ENCODE assay signal across 35 cellular contexts in the genomic region with DNA sequence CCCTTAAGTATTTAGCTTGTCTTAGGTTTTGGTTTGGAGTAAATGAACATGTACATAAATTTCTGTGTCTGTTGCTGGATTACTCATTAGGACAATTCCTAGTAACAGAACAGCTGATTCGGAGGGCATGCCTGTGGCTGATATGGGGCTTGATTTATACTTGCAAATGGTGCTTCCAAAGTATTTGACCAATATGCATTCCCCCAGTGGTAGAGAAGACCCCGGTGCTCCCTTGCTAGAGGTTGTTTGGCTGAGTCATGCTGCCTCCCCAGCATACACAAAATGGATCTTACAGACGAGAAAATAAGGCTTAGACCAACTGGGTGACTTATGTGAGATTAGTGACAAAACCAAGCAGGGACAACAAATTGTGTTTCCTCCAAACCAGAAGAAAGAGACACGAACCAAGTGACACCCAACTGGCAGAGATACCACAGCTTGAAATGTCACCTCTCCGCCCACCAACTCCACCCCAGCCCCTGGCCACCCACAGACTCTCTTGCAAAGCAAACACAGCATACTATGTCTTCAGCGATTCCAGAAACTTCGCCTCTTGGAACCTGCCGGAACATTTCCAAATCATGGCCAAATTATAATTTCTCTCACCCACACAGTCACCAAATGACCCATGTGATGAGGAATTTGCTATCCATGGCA.
DNase-seq lines count a peak whose midpoint lies in the region; ATAC-seq and TF ChIP-seq lines count a peak whose summit lies in the region.
"Had no signal": no experiment of that assay in that cellular context is flagged by ENCODE, and none has a peak within 500 bp of the region (broad histone marks: within the 10 kb centered on the region; RNA-seq: fewer than 3 reads in every experiment).

No MANE protein-coding gene starts in this region.

- H3K23ac ChIP-seq in H9 (ENCODE audit: insufficient read length, low read depth, low read length) = no peak overlapping the region

- H4K20me1 ChIP-seq in mammary epithelial cell (ENCODE audit: insufficient read depth, low read length) = no peaks in the 10 kb centered on the region
- H4K20me1 ChIP-seq in fibroblast of lung (ENCODE audit: control insufficient read depth, extremely low read depth, insufficient read depth, low read length) = no peaks in the 10 kb centered on the region
- no peaks in the 10 kb centered on the region for H4K20me1 ChIP-seq in H9 (ENCODE audit: control insufficient read depth, insufficient read depth, insufficient read length)

- peak overlapping the region; percentile 76 for H2AFZ ChIP-seq in mammary epithelial cell (ENCODE audit: low read depth, low read length)
- H2AFZ ChIP-seq in fibroblast of lung (ENCODE audit: low read length) = no peak overlapping the region
- H2AFZ ChIP-seq in H9 (ENCODE audit: low read length) = no peak overlapping the region
- H2AFZ ChIP-seq: PC-9 had no signal

- DNase-seq in mammary epithelial cell (no peak), MCF 10A (ENCODE audit: unreplicated experiment) (no peak), amniotic epithelial cell (ENCODE audit: low read depth) (peak; percentile 51), fibroblast of lung (ENCODE audit: low read depth in 2 of 2) (peak; percentile 30 to 80), thoracic aorta (ENCODE audit: low spot score) (no peak), NCI-H2029 (lab: John Stamatoyannopoulos, UW) (no peak), H9 (no peak), medulla oblongata (ENCODE audit: extremely low spot score) (no peak)
- DNase-seq: 8988T; activated CD4-positive, alpha-beta T cell treated with anti-CD3 and anti-CD28 coated beads for 36 hours; activated CD8-positive, alpha-beta T cell treated with anti-CD3 and anti-CD28 coated beads, Interleukin-2, amount 10 ng/mL, durations not matched to agents 7 days and 5 days; activated T-cell treated with anti-CD3 and anti-CD28 coated beads for 4 hours; Calu3; CD4-positive, CD25-positive, alpha-beta regulatory T cell; DMS79; foreskin melanocyte; KBM-7; kidney glomerular epithelial cell; lower lobe of right lung; MG63; NCI-H1105 treated with DMSO at 0.1 percent for 48 hours; NCI-H1930; NCI-H526; nephron progenitor cell; ovary; PC-9; SHP77; stimulated activated naive CD4-positive, alpha-beta T cell treated with Interleukin-2 at 50 U/mL for 16 hours; testis; uterus had no signal

- H3K27me3 ChIP-seq in mammary epithelial cell (ENCODE audit: insufficient read depth, low read length) = no peaks in the 10 kb centered on the region
- H3K27me3 ChIP-seq in fibroblast of lung (ENCODE audit: control insufficient read depth, insufficient read depth, low read length) = no peaks in the 10 kb centered on the region
- H3K27me3 ChIP-seq in thoracic aorta (replicated peaks; ENCODE audit: insufficient read depth) = no peaks in the 10 kb centered on the region
- H3K27me3 ChIP-seq in H9 (ENCODE audit: insufficient read depth, low read length) = no peaks in the 10 kb centered on the region
- H3K27me3 ChIP-seq: MG63, ovary, testis, uterus had no signal

- no peak overlapping the region for H3K4ac ChIP-seq in H9 (ENCODE audit: low read depth, low read length)

- no peak overlapping the region for H2BK120ac ChIP-seq in H9 (ENCODE audit: low read depth, low read length, poor library complexity, severe bottlenecking)

- H3K23me2 ChIP-seq in H9 (ENCODE audit: insufficient read length, low read depth, low read length, poor library complexity, severe bottlenecking) = no peaks in the 10 kb centered on the region

- H3K56ac ChIP-seq in H9 (ENCODE audit: insufficient read length, low read depth, low read length) = no peak overlapping the region

- in situ Hi-C loops in mammary epithelial cell (cut with MboI; ENCODE audit: low sequenced_read_pairs in 2 of 2) = loop anchor here in 1 of 2 donors (5.0 to 10.0 kb wide), 2 partner anchors 175 to 407 kb away; no protein-coding TSS in a partner anchor

- H3K4me1 Mint-ChIP-seq in MCF 10A (ENCODE audit: insufficient read depth, unreplicated experiment) (peaks cover 4% of the 10 kb centered on the region), H9 (peaks cover 13 to 17% of the 10 kb centered on the region in 2 experiments)

- H3K4me3 ChIP-seq in mammary epithelial cell (replicated peaks in 1 of 3; ENCODE audit: insufficient read depth in 1 of 3, low read depth in 2 of 3, low read length in 3 of 3) = no peak overlapping the region
- H3K4me3 ChIP-seq in fibroblast of lung (replicated peaks in 1 of 4; ENCODE audit: control extremely low read depth in 1 of 4, insufficient read depth in 1 of 4, low read depth in 3 of 4, low read length in 4 of 4) = no peak overlapping the region
- peak overlapping the region; percentile 28 for H3K4me3 ChIP-seq in thoracic aorta
- H3K4me3 ChIP-seq: esophagus muscularis mucosa, lower lobe of right lung, MG63, ovary, PC-9, skin epidermis, testis, uterus had no signal

- H3K79me2 ChIP-seq in mammary epithelial cell (ENCODE audit: insufficient read depth, low read length) (no peaks in the 10 kb centered on the region), fibroblast of lung (ENCODE audit: control insufficient read depth, insufficient read depth, low read length) (no peaks in the 10 kb centered on the region), H9 (ENCODE audit: insufficient read depth, low read length) (no peaks in the 10 kb centered on the region)

- no peak overlapping the region for H2BK15ac ChIP-seq in H9 (ENCODE audit: low read depth, low read length)

- H3K36me3 Mint-ChIP-seq in MCF 10A (ENCODE audit: insufficient read depth, unreplicated experiment) (no peaks in the 10 kb centered on the region), H9 (ENCODE audit: insufficient read depth in 1 of 3, low read depth in 3 of 3) (peaks cover 0 to 5% (median 0%) of the 10 kb centered on the region in 3 experiments; a peak in 1 of 7 replicates)
- H3K36me3 Mint-ChIP-seq: activated naive CD8-positive, alpha-beta T cell; CD4-positive, CD25-positive, alpha-beta regulatory T cell had no signal

- H3K18ac ChIP-seq in H9 (ENCODE audit: insufficient read length, low read depth, low read length) = no peak overlapping the region

- peaks cover 25% of the 10 kb centered on the region for H3K9me3 Mint-ChIP-seq in MCF 10A (ENCODE audit: unreplicated experiment)
- H3K9me3 Mint-ChIP-seq in H9 = peaks cover 5 to 6% of the 10 kb centered on the region in 2 experiments; a peak in 3 of 5 replicates
- H3K9me3 Mint-ChIP-seq: central memory CD8-positive, alpha-beta T cell had no signal

- POLR2A ChIA-PET in MCF 10A (lab: Yijun Ruan, JAX) = no interaction called here

- no peaks in the 10 kb centered on the region for H3K79me1 ChIP-seq in H9 (ENCODE audit: insufficient read depth, low read depth, low read length, poor library complexity, severe bottlenecking)

- no peak overlapping the region for H4K5ac ChIP-seq in H9 (ENCODE audit: insufficient read length, low read depth, low read length)

- BruUV-seq in mammary epithelial cell (replicated peaks; lab: Mats Ljungman, UMichigan) = no TSS peak
- BruUV-seq in MCF 10A (replicated peaks; lab: Mats Ljungman, UMichigan) = no TSS peak

- intact Hi-C loops in mammary epithelial cell (cut with micrococcal nuclease) (loop anchor here (5.0 kb wide), 2 partner anchors 182 to 357 kb away; no protein-coding TSS in a partner anchor), MCF 10A (cut with micrococcal nuclease) (no loop called here)

- 41% methylated on average over 6 of the region's 8 CpGs for WGBS in mammary epithelial cell (ENCODE audit: low coverage, missing lambda C conversion rate)
- WGBS in H9 (ENCODE audit: extremely low coverage, insufficient read length, low lambda C conversion rate) = no CpG with 5 or more reads among the region's 8 CpGs

- no peak overlapping the region for H4K8ac ChIP-seq in H9 (replicated peaks; ENCODE audit: insufficient read length, low read depth, low read length)

- no peak overlapping the region for H3K9ac ChIP-seq in mammary epithelial cell (ENCODE audit: insufficient read depth, low read length)
- no peak overlapping the region for H3K9ac ChIP-seq in fibroblast of lung (ENCODE audit: insufficient read depth, low read length)
- H3K9ac ChIP-seq in H9 (ENCODE audit: extremely low read depth, insufficient read length, low read length) = no peak overlapping the region

- H3T11ph ChIP-seq in H9 (ENCODE audit: low read length) = no peak overlapping the region

- CTCF ChIA-PET in mammary epithelial cell (lab: Charles Lee; ENCODE audit: low non-redundant PET) = no interaction called here
- CTCF ChIA-PET in MCF 10A (lab: Yijun Ruan, JAX) = interaction anchor here (0.6 to 2.3 kb wide), 4 partner anchors 14 to 408 kb away, joined by 3 to 6 read pairs (median 3); no protein-coding TSS in a partner anchor

- dilution Hi-C loops in mammary epithelial cell (cut with HindIII; ENCODE audit: low sequenced_read_pairs) = no loop called here

- H3K4me2 ChIP-seq in mammary epithelial cell (ENCODE audit: insufficient read depth, low read depth, low read length) = peak overlapping the region; percentile 20
- H3K4me2 ChIP-seq in fibroblast of lung (ENCODE audit: extremely low read depth, insufficient read depth, low read length) = no peak overlapping the region
- no peak overlapping the region for H3K4me2 ChIP-seq in H9 (ENCODE audit: insufficient read depth, insufficient read length, low read length)
- H3K4me2 ChIP-seq: PC-9 had no signal

- H4K91ac ChIP-seq in H9 (ENCODE audit: insufficient read length, low read depth, low read length) = no peak overlapping the region

- peaks cover 15% of the 10 kb centered on the region for H3K4me1 ChIP-seq in mammary epithelial cell (ENCODE audit: insufficient read depth, low read length)
- peaks cover 8% of the 10 kb centered on the region for H3K4me1 ChIP-seq in fibroblast of lung (ENCODE audit: control insufficient read depth, extremely low read depth, insufficient read depth, low read length)
- H3K4me1 ChIP-seq in thoracic aorta (ENCODE audit: control insufficient read depth in 1 of 2, low read depth in 2 of 2) = peaks cover 6 to 23% of the 10 kb centered on the region in 2 donors
- no peaks in the 10 kb centered on the region for H3K4me1 ChIP-seq in H9 (ENCODE audit: insufficient read depth, low read length)
- H3K4me1 ChIP-seq: uterus had no signal

- H3K4me3 Mint-ChIP-seq in MCF 10A (ENCODE audit: unreplicated experiment) = no peak overlapping the region
- no peak overlapping the region for H3K4me3 Mint-ChIP-seq in H9
- H3K4me3 Mint-ChIP-seq: activated CD4-positive, alpha-beta T cell treated with anti-CD3 and anti-CD28 coated beads for 36 hours; activated CD8-positive, alpha-beta T cell treated with anti-CD3 and anti-CD28 coated beads, Interleukin-2, amount 10 ng/mL, durations not matched to agents 7 days and 5 days; activated naive CD8-positive, alpha-beta T cell; CD4-positive, CD25-positive, alpha-beta regulatory T cell; central memory CD8-positive, alpha-beta T cell; dendritic cell treated with granulocyte-macrophage colony-stimulating factor and Interleukin-4, amounts not matched to agents 40 ng/mL and 50 ng/mL, for 4 days; nephron progenitor cell had no signal

- no peaks in the 10 kb centered on the region for H3K36me3 ChIP-seq in mammary epithelial cell (ENCODE audit: insufficient read depth, low read length)
- no peaks in the 10 kb centered on the region for H3K36me3 ChIP-seq in fibroblast of lung (ENCODE audit: control insufficient read depth, insufficient read depth, low read length)
- H3K36me3 ChIP-seq in thoracic aorta = no peaks in the 10 kb centered on the region
- H3K36me3 ChIP-seq: esophagus muscularis mucosa, lower lobe of right lung, MG63, ovary, uterus had no signal

- TF ChIP-seq CTCF in mammary epithelial cell (conservative IDR thresholded peaks at IDR 0.05 in 1 of 2, IDR thresholded peaks at IDR 0.05 in 1 of 2; ENCODE audit: extremely low read depth in 1 of 2, insufficient read depth in 1 of 2, low read depth in 1 of 2, low read length in 2 of 2) = no peak
- TF ChIP-seq CTCF in MCF 10A (IDR thresholded peaks at IDR 0.05; ENCODE audit: unreplicated experiment) = no peak
- no peak for TF ChIP-seq CTCF in fibroblast of lung (conservative IDR thresholded peaks at IDR 0.05 in 1 of 2, IDR thresholded peaks at IDR 0.05 in 1 of 2; ENCODE audit: low read depth in 1 of 2, low read length in 2 of 2)
- TF ChIP-seq CTCF in thoracic aorta (IDR thresholded peaks at IDR 0.05) = no peak
- no peak for TF ChIP-seq CTCF in H9 (conservative IDR thresholded peaks at IDR 0.05)

- H3K27ac Mint-ChIP-seq in MCF 10A (ENCODE audit: low read depth, unreplicated experiment) (no peak overlapping the region), H9 (peak overlapping the region in 1 of 3 experiments; percentile 9; a peak in 1 of 7 replicates)
- H3K27ac Mint-ChIP-seq: activated CD4-positive, alpha-beta T cell treated with anti-CD3 and anti-CD28 coated beads for 36 hours; activated CD8-positive, alpha-beta T cell treated with anti-CD3 and anti-CD28 coated beads, Interleukin-2, amount 10 ng/mL, durations not matched to agents 7 days and 5 days; activated naive CD8-positive, alpha-beta T cell; CD4-positive, CD25-positive, alpha-beta regulatory T cell; dendritic cell treated with granulocyte-macrophage colony-stimulating factor and Interleukin-4, amounts not matched to agents 40 ng/mL and 50 ng/mL, for 4 days; nephron progenitor cell had no signal

- no peak overlapping the region for H2AK5ac ChIP-seq in H9 (ENCODE audit: insufficient read length, low read length)

- no peak overlapping the region for H2BK20ac ChIP-seq in H9 (ENCODE audit: low read depth, low read length, poor library complexity, severe bottlenecking)

- H3K9me3 ChIP-seq in mammary epithelial cell (replicated peaks; ENCODE audit: insufficient read depth, low read length) (peaks cover 10% of the 10 kb centered on the region), fibroblast of lung (ENCODE audit: control insufficient read depth, insufficient read depth, low read depth, low read length) (no peaks in the 10 kb centered on the region), thoracic aorta (peaks cover 13% of the 10 kb centered on the region), H9 (ENCODE audit: control insufficient read depth, low read depth, low read length) (no peaks in the 10 kb centered on the region)
- H3K9me3 ChIP-seq: ovary, testis had no signal

- H3K27ac ChIP-seq in mammary epithelial cell (ENCODE audit: insufficient read depth, low read depth, low read length) = no peak overlapping the region
- H3K27ac ChIP-seq in fibroblast of lung (ENCODE audit: insufficient read depth, low read length) = no peak overlapping the region
- peak overlapping the region in 1 of 2 donors; percentile 20 for H3K27ac ChIP-seq in thoracic aorta
- H3K27ac ChIP-seq in H9 (ENCODE audit: insufficient read length, low read depth, low read length) = no peak overlapping the region
- H3K27ac ChIP-seq: esophagus muscularis mucosa, lower lobe of right lung, ovary, PC-9, skin epidermis, testis, uterus had no signal

- no peak overlapping the region for H3K14ac ChIP-seq in H9 (ENCODE audit: insufficient read depth, low read length)

- ATAC-seq in thoracic aorta (ENCODE audit: insufficient number of reproducible peaks, low FRiP score, low read depth) = no peak
- ATAC-seq: activated CD4-positive, alpha-beta T cell treated with anti-CD3 and anti-CD28 coated beads for 36 hours; activated CD8-positive, alpha-beta T cell treated with anti-CD3 and anti-CD28 coated beads, Interleukin-2, amount 10 ng/mL, durations not matched to agents 7 days and 5 days; lower lobe of right lung had no signal

- no peak overlapping the region for H2BK12ac ChIP-seq in H9 (ENCODE audit: insufficient read length, low read depth, low read length)

- H3K27me3 Mint-ChIP-seq in MCF 10A (ENCODE audit: insufficient read depth, unreplicated experiment) (no peaks in the 10 kb centered on the region), H9 (ENCODE audit: low read depth) (no peaks in the 10 kb centered on the region)

- H2BK5ac ChIP-seq in H9 (ENCODE audit: insufficient read length, low read length) = no peak overlapping the region

Comparison
In these comparisons a context has a peak if more than half of its experiments do, and no peak if none do; other contexts are left out.
1. DNase-seq: peak in amniotic epithelial cell (single experiment) and fibroblast of lung (2 of 2); none in mammary epithelial cell (single experiment), MCF 10A (single experiment), thoracic aorta (single experiment), NCI-H2029 (single experiment), H9 (single experiment) and medulla oblongata (single experiment).